8 cellular contexts compared by ENCODE assay signal in genomic region chr14:69625299-69626131, GRCh38. TPM values are rescaled to one million over a fixed set of nuclear protein-coding genes. Genes with fewer than 3 reads are reported as not detected.
DNase-seq lines count a peak whose midpoint lies in the region; ATAC-seq and TF ChIP-seq lines count a peak whose summit lies in the region.

No MANE protein-coding gene starts in this region.

- ATAC-seq in HG02759 (IDR thresholded peaks at IDR 0.05; ENCODE audit: unreplicated experiment) (peak; percentile 83), RWPE2 (ENCODE audit: low read depth) (0 out of 3 replicates have a peak, but pooled peaks have one; percentile 33)

- peaks cover 0 to 4% (median 2%) of the 10 kb centered on the region in 3 donors for H3K27me3 Mint-ChIP-seq in immature natural killer cell (ENCODE audit: low read depth in 3 of 3)

- H3K4me1 ChIP-seq in RWPE2 (ENCODE audit: insufficient read depth, poor library complexity, severe bottlenecking), result no peaks in the 10 kb centered on the region

- no peaks in the 10 kb centered on the region for H3K36me3 Mint-ChIP-seq in immature natural killer cell

- H3K27ac ChIP-seq in RWPE2 (ENCODE audit: poor library complexity, severe bottlenecking), result no peak overlapping the region

- H3K36me3 ChIP-seq in RWPE2 (ENCODE audit: low read depth), result no peaks in the 10 kb centered on the region; the same call in 1 of the 2 replicates

- H3K4me1 Mint-ChIP-seq in immature natural killer cell, result peaks cover 91 to 100% of the 10 kb centered on the region in 2 donors

- H3K9me3 ChIP-seq in RWPE2 (ENCODE audit: severe bottlenecking), result no peaks in the 10 kb centered on the region

- no peaks in the 10 kb centered on the region for H3K27me3 ChIP-seq in RWPE2 (ENCODE audit: insufficient read depth, poor library complexity, severe bottlenecking)

- DNase-seq in GM13976 (ENCODE audit: low spot score), result peak; percentile 63
- no peak for DNase-seq in RWPE2 (ENCODE audit: low spot score)
- peak; percentile 71 for DNase-seq in activated naive CD4-positive, alpha-beta T cell treated with anti-CD3 and anti-CD28 coated beads, Interleukin-2, amount 50 U/mL, for 16 hours
- peak; percentile 81 to 84 (median 83) for DNase-seq in immature natural killer cell
- DNase-seq in stimulated activated CD4-positive, alpha-beta T cell treated with anti-CD3 and anti-CD28 coated beads, Interleukin-4, amount 100 ng/mL, for 48 hours (ENCODE audit: low read depth in 2 of 2), result peak; percentile 58 to 74
- DNase-seq in HT-29 (ENCODE audit: low spot score), result no peak
- no peak for DNase-seq in DMS114 treated with DMSO at 0.1 percent for 48 hours (lab: John Stamatoyannopoulos, UW; ENCODE audit: unreplicated experiment)

- no peak overlapping the region for H3K4me3 ChIP-seq in RWPE2 (ENCODE audit: severe bottlenecking)

- in situ Hi-C loops in GM13976 (cut with MboI; ENCODE audit: low sequenced_read_pairs, unreplicated experiment), result no loop called here

- H3K4me3 Mint-ChIP-seq in immature natural killer cell, result peak overlapping the region; percentile 57 to 79 (median 76)

- TF ChIP-seq CTCF in GM13976 (IDR thresholded peaks at IDR 0.05; ENCODE audit: borderline replicate concordance, control extremely low read depth, extremely low read depth, insufficient read depth, missing control alignments) (no peak), RWPE2 (IDR thresholded peaks at IDR 0.05; ENCODE audit: poor library complexity, severe bottlenecking) (no peak)

- H3K9me3 Mint-ChIP-seq in immature natural killer cell, result no peaks in the 10 kb centered on the region

- peak overlapping the region; percentile 93 to 98 (median 94) for H3K27ac Mint-ChIP-seq in immature natural killer cell

RNA-seq across cellular contexts. Expression of gene SUSD6, which starts 14.1 kb away (rescaled TPM):
- 10 to 100 TPM; 13.0 to 24.1 (median 15.5) TPM for polyA plus RNA-seq in immature natural killer cell
- 6.1 and 10.9 TPM in 2 replicates for total RNA-seq in HT-29 (2014; rRNA removed; shearing (Covaris generic))

RNA-seq across cellular contexts. Expression of gene CCDC177, which starts 50.8 kb away (rescaled TPM):
- not detected for polyA plus RNA-seq in immature natural killer cell
- not detected in 2 replicates for total RNA-seq in HT-29 (2014; rRNA removed; shearing (Covaris generic))

Comparison
In these comparisons a context has a peak if more than half of its experiments do, and no peak if none do; other contexts are left out.
1. DNase-seq: peak in GM13976 (single experiment), activated naive CD4-positive, alpha-beta T cell treated with anti-CD3 and anti-CD28 coated beads, Interleukin-2, amount 50 U/mL, for 16 hours (single experiment), immature natural killer cell (3 of 3) and stimulated activated CD4-positive, alpha-beta T cell treated with anti-CD3 and anti-CD28 coated beads, Interleukin-4, amount 100 ng/mL, for 48 hours (2 of 2); none in RWPE2 (single experiment), HT-29 (single experiment) and DMS114 treated with DMSO at 0.1 percent for 48 hours (single experiment).